Comparison of ENCODE assay signal across 22 cellular contexts in genomic region chr11:71294846-71295600, GRCh38. TPM values are rescaled to one million over a fixed set of nuclear protein-coding genes. Genes with fewer than 3 reads are reported as not detected.
"Had no signal": no experiment of that assay in that cellular context is flagged by ENCODE, and none has a peak within 500 bp of the region (broad histone marks: within the 10 kb centered on the region; RNA-seq: fewer than 3 reads in every experiment).

No MANE protein-coding gene starts in this region.

- H3K4me3 ChIP-seq: dorsolateral prefrontal cortex, gastroesophageal sphincter, heart left ventricle, lower lobe of right lung, neural progenitor cell, psoas muscle, transverse colon had no signal

- ATAC-seq: activated T-cell treated with anti-CD3 and anti-CD28 coated beads, Interleukin-2, amount 50 U/mL, for 72 hours; gastroesophageal sphincter; heart left ventricle; left colon; lower lobe of right lung; naive thymus-derived CD8-positive, alpha-beta T cell; psoas muscle; right cardiac atrium; stimulated activated naive CD8-positive, alpha-beta T cell treated with anti-CD3 and anti-CD28 coated beads, Interleukin-15, amount 100 ng/mL, for 72 hours had no signal

- H3K4me1 Mint-ChIP-seq: activated B cell treated with CpG ODN at 0.5 μM for 24 hours; activated naive CD4-positive, alpha-beta T cell treated with anti-CD3 and anti-CD28 coated beads, Interleukin-2, amount 50 U/mL, for 24 hours; brain; neural progenitor cell; stimulated activated naive CD8-positive, alpha-beta T cell treated with anti-CD3 and anti-CD28 coated beads, Interleukin-15, amount 100 ng/mL, for 72 hours had no signal

- H3K4me1 ChIP-seq: gastroesophageal sphincter, heart left ventricle, lower lobe of right lung, neural progenitor cell, psoas muscle, transverse colon had no signal

- H3K4me3 Mint-ChIP-seq: activated B cell treated with CpG ODN at 0.5 μM for 24 hours; activated naive CD4-positive, alpha-beta T cell treated with anti-CD3 and anti-CD28 coated beads, Interleukin-2, amount 50 U/mL, for 24 hours; activated T-cell treated with anti-CD3 and anti-CD28 coated beads, Interleukin-2, amount 50 U/mL, for 72 hours; brain; naive thymus-derived CD8-positive, alpha-beta T cell; neural progenitor cell; stimulated activated naive CD8-positive, alpha-beta T cell treated with anti-CD3 and anti-CD28 coated beads, Interleukin-15, amount 100 ng/mL, for 72 hours; T-helper 1 cell treated with Interleukin-12 subunit alpha and Interleukin-12 subunit beta and Interleukin-4 antibody, amounts not matched to agents 30 μg/mL and 1 μg/mL, for 36 hours had no signal

- DNase-seq: activated B cell treated with CpG ODN at 0.5 μM for 24 hours; activated CD4-positive, alpha-beta T cell treated with anti-CD3 and anti-CD28 coated beads for 4 hours; activated CD4-positive, alpha-beta T cell treated with anti-CD3 and anti-CD28 coated beads, Interleukin-2, amount 50 U/mL, for 48 hours; activated gamma-delta T cell; activated T-cell treated with anti-CD3 and anti-CD28 coated beads, Interleukin-2, amount 50 U/mL, for 72 hours; aorta; caudate nucleus; dorsolateral prefrontal cortex; heart left ventricle; left colon; lower lobe of right lung; naive thymus-derived CD8-positive, alpha-beta T cell; psoas muscle; right cardiac atrium; stimulated activated CD4-positive, alpha-beta T cell treated with anti-CD3 and anti-CD28 coated beads, Interleukin-4, amount 100 ng/mL, for 4 hours; stimulated activated naive CD8-positive, alpha-beta T cell treated with anti-CD3 and anti-CD28 coated beads, Interleukin-15, amount 100 ng/mL, for 72 hours; transverse colon had no signal

- H3K9ac ChIP-seq: neural progenitor cell had no signal

- H3K27ac Mint-ChIP-seq: activated B cell treated with CpG ODN at 0.5 μM for 24 hours; activated naive CD4-positive, alpha-beta T cell treated with anti-CD3 and anti-CD28 coated beads, Interleukin-2, amount 50 U/mL, for 24 hours; activated T-cell treated with anti-CD3 and anti-CD28 coated beads, Interleukin-2, amount 50 U/mL, for 72 hours; brain; naive thymus-derived CD8-positive, alpha-beta T cell; neural progenitor cell; stimulated activated naive CD8-positive, alpha-beta T cell treated with anti-CD3 and anti-CD28 coated beads, Interleukin-15, amount 100 ng/mL, for 72 hours; T-helper 1 cell treated with Interleukin-12 subunit alpha and Interleukin-12 subunit beta and Interleukin-4 antibody, amounts not matched to agents 30 μg/mL and 1 μg/mL, for 36 hours had no signal

- H3K27me3 ChIP-seq: neural progenitor cell, transverse colon had no signal

- H3K4me2 ChIP-seq: neural progenitor cell had no signal

- H3K36me3 ChIP-seq: gastroesophageal sphincter, heart left ventricle, lower lobe of right lung, neural progenitor cell, transverse colon had no signal

- H3K27ac ChIP-seq: dorsolateral prefrontal cortex, gastroesophageal sphincter, heart left ventricle, lower lobe of right lung, neural progenitor cell, psoas muscle, transverse colon had no signal

- H3K9me3 ChIP-seq: lower lobe of right lung, psoas muscle had no signal

- H2AFZ ChIP-seq: neural progenitor cell had no signal

RNA-seq across cellular contexts. Expression of gene SHANK2, which starts 42.6 kb away (rescaled TPM):
- total RNA-seq: naive thymus-derived CD8-positive, alpha-beta T cell had no signal
- polyA plus RNA-seq: naive thymus-derived CD8-positive, alpha-beta T cell had no signal
